Comparison of ENCODE assay signal across 8 cellular contexts in the genomic region with DNA sequence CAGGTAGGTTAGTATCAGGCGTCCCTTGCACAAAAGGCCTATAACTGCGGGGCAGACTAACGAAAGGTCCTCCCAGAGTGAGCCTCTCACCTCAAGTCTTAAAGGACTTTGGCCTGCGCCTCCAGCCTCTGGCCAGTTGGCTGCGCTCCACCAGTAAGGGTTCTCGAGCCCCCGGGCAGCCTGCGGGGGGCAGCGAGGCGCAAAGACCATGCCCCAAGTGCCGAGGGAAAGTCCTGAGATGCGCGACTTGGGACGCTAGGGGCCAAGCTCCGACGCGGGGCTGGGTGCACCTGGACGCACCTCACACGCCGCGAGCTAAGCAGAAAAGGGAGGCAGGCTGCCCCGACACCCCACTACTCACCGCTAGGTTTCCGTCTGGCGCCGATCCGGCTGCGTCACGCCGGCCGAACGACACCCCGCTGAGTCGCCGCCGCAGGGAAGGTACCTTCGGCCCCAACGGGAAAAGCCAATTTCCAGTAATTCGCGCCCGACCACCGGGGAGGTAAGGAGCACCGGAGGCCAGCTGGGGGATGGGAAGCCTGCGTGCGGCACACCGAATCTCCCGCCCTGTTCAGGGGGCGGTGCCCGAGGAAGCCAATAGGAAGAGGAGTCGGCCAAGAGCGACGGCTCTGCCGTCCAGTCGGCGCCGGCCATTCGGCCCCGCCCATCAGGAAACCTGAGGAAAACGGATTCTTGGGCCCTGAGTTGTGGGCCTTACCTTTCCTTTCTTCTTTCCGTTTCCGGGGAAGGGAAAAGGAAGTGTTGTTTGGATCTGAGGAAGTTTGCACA. TPM values are rescaled to one million over a fixed set of nuclear protein-coding genes. Genes with fewer than 3 reads are reported as not detected.
DNase-seq lines count a peak whose midpoint lies in the region; ATAC-seq and TF ChIP-seq lines count a peak whose summit lies in the region.

A gene (minus strand): TSS at position 532 of the 789 bp plus-strand sequence. CDS start 5,537 bp downstream, outside the sequence.

- TF ChIP-seq CTCF in GM12875 (IDR thresholded peaks at IDR 0.05; ENCODE audit: borderline replicate concordance, insufficient read depth, low read depth, low read length): peak; percentile 53; the same call in 1 of the 2 replicates
- peak; percentile 53 for TF ChIP-seq CTCF in cardiac muscle cell (IDR thresholded peaks at IDR 0.05; ENCODE audit: low read depth, low read length)
- peak; percentile 58 for TF ChIP-seq CTCF in parathyroid adenoma (IDR thresholded peaks at IDR 0.05)
- peak; percentile 41 to 92 (median 53) for TF ChIP-seq CTCF in tibial nerve (IDR thresholded peaks at IDR 0.05)

- peaks cover 69% of the 10 kb centered on the region for H3K4me1 Mint-ChIP-seq in activated naive CD8-positive, alpha-beta T cell treated with anti-CD3 and anti-CD28 coated beads, Interleukin-2, amount 50 U/mL, for 24 hours

- H3K4me3 ChIP-seq in GM12875 (ENCODE audit: low read depth, low read length): peak within 1 kb of the TSS; percentile 77
- peak within 1 kb of the TSS; percentile 73 for H3K4me3 ChIP-seq in cardiac muscle cell
- H3K4me3 ChIP-seq in parathyroid adenoma (ENCODE audit: low read depth, low read length): peak within 1 kb of the TSS; percentile 92
- H3K4me3 ChIP-seq in tibial nerve: peak within 1 kb of the TSS; percentile 76 to 89 (median 80)

- peaks cover 23% of the 10 kb centered on the region for H3K36me3 Mint-ChIP-seq in activated naive CD8-positive, alpha-beta T cell treated with anti-CD3 and anti-CD28 coated beads, Interleukin-2, amount 50 U/mL, for 24 hours (ENCODE audit: low read depth)

- no peaks in the 10 kb centered on the region for H3K36me3 ChIP-seq in cardiac muscle cell
- H3K36me3 ChIP-seq in parathyroid adenoma (ENCODE audit: control insufficient read depth, insufficient read depth, low read length): no peaks in the 10 kb centered on the region
- H3K36me3 ChIP-seq in tibial nerve: peaks cover 0 to 5% (median 0%) of the 10 kb centered on the region in 3 donors

- ATAC-seq in HG02798 (IDR thresholded peaks at IDR 0.05; ENCODE audit: poor library complexity, unreplicated experiment): peak; percentile 94
- peak; percentile 97 for ATAC-seq in activated naive CD8-positive, alpha-beta T cell treated with anti-CD3 and anti-CD28 coated beads, Interleukin-2, amount 50 U/mL, for 24 hours

- H3K27ac ChIP-seq in cardiac muscle cell (peak within 1 kb of the TSS; percentile 84), parathyroid adenoma (peak within 1 kb of the TSS; percentile 82), tibial nerve (peak within 1 kb of the TSS; percentile 64 to 89 (median 81))

- peaks cover 18% of the 10 kb centered on the region for H3K79me2 ChIP-seq in parathyroid adenoma

- H3K9ac ChIP-seq in parathyroid adenoma: peak within 1 kb of the TSS; percentile 16

- peak within 1 kb of the TSS; percentile 92 for H3K27ac Mint-ChIP-seq in activated naive CD8-positive, alpha-beta T cell treated with anti-CD3 and anti-CD28 coated beads, Interleukin-2, amount 50 U/mL, for 24 hours

- peak in 1 of 2 donors; percentile 45 for TF ChIP-seq POLR2A in tibial nerve (IDR thresholded peaks at IDR 0.05)

- DNase-seq in NCI-H1417 treated with DMSO at 0.1 percent for 48 hours (lab: John Stamatoyannopoulos, UW) (peak; percentile 73), SW480 (ENCODE audit: low spot score) (peak; percentile 93), cardiac muscle cell (ENCODE audit: low read depth in 1 of 2, low spot score in 1 of 2) (peak; percentile 96), tibial nerve (ENCODE audit: low spot score in 2 of 2) (peak; percentile 93)
- peak; percentile 93 for DNase-seq in activated naive CD8-positive, alpha-beta T cell treated with anti-CD3 and anti-CD28 coated beads, Interleukin-2, amount 50 U/mL, for 24 hours

- peak in 1 of 2 donors; percentile 76 for TF ChIP-seq EP300 in tibial nerve (IDR thresholded peaks at IDR 0.05)

- peak within 1 kb of the TSS; percentile 82 for H2AFZ ChIP-seq in parathyroid adenoma

- H3K4me2 ChIP-seq in parathyroid adenoma (ENCODE audit: low read length): peak within 1 kb of the TSS; percentile 72

- H3K9me3 ChIP-seq in cardiac muscle cell (ENCODE audit: low read depth) (no peaks in the 10 kb centered on the region), parathyroid adenoma (ENCODE audit: control insufficient read depth, low read length) (no peaks in the 10 kb centered on the region), tibial nerve (no peaks in the 10 kb centered on the region)

- H3K4me1 ChIP-seq in cardiac muscle cell (ENCODE audit: low read depth) (peaks cover 11% of the 10 kb centered on the region), parathyroid adenoma (peaks cover 14% of the 10 kb centered on the region), tibial nerve (peaks cover 0 to 51% (median 20%) of the 10 kb centered on the region in 4 donors)

- 0% methylated on average over 42 to 52 of the region's 61 CpGs for whole genome bisulfite sequencing in tibial nerve, 2 donors

- peak within 1 kb of the TSS; percentile 93 for H3K4me3 Mint-ChIP-seq in activated naive CD8-positive, alpha-beta T cell treated with anti-CD3 and anti-CD28 coated beads, Interleukin-2, amount 50 U/mL, for 24 hours

- H3K9me3 Mint-ChIP-seq in activated naive CD8-positive, alpha-beta T cell treated with anti-CD3 and anti-CD28 coated beads, Interleukin-2, amount 50 U/mL, for 24 hours: no peaks in the 10 kb centered on the region

- H3K27me3 ChIP-seq in cardiac muscle cell (no peaks in the 10 kb centered on the region), parathyroid adenoma (ENCODE audit: control insufficient read depth, insufficient read depth, low read length) (no peaks in the 10 kb centered on the region), tibial nerve (no peaks in the 10 kb centered on the region)

- no peaks in the 10 kb centered on the region for H3K27me3 Mint-ChIP-seq in activated naive CD8-positive, alpha-beta T cell treated with anti-CD3 and anti-CD28 coated beads, Interleukin-2, amount 50 U/mL, for 24 hours

RNA-seq across cellular contexts. Expression of the gene that starts here (rescaled TPM):
- total RNA-seq in cardiac muscle cell (8.5 and 14.9 TPM in 2 replicates), tibial nerve (10 to 100 TPM; 17.8 to 32.3 (median 20.1) TPM)
- polyA plus RNA-seq in cardiac muscle cell: 7.9 and 8.8 TPM in 2 replicates

Comparison
In these comparisons a context has a peak if more than half of its experiments do, and no peak if none do; other contexts are left out.
1. Peak in every context shown above with its lines: DNase-seq, ATAC-seq, H3K4me3 ChIP-seq and H3K27ac ChIP-seq.